In genomic region chr11:106493751-106494150, GRCh38 we compare ENCODE assay signal across 17 cellular contexts.
DNase-seq lines count a peak whose midpoint lies in the region; ATAC-seq and TF ChIP-seq lines count a peak whose summit lies in the region.
"Had no signal": no experiment of that assay in that cellular context is flagged by ENCODE, and none has a peak within 500 bp of the region (broad histone marks: within the 10 kb centered on the region; RNA-seq: fewer than 3 reads in every experiment).

No MANE protein-coding gene starts in this region.

- H3K4me1 ChIP-seq in GM23248 (ENCODE audit: insufficient read depth) (peaks cover 12% of the 10 kb centered on the region), SJCRH30 (no peaks in the 10 kb centered on the region)
- H3K4me1 ChIP-seq: HAP-1 had no signal

- H3K9ac ChIP-seq in GM23248: no peak overlapping the region

- no peaks in the 10 kb centered on the region for H3K79me2 ChIP-seq in GM23248 (ENCODE audit: insufficient read depth)

- H3K4me3 ChIP-seq in GM23248 (no peak overlapping the region), choroid plexus epithelial cell (ENCODE audit: low read depth, low read length) (no peak overlapping the region), SJCRH30 (no peak overlapping the region)
- H3K4me3 ChIP-seq: HAP-1, K562 had no signal

- H3K9me2 ChIP-seq in GM23248 (ENCODE audit: insufficient read depth): no peaks in the 10 kb centered on the region

- H3K4me2 ChIP-seq in GM23248 (ENCODE audit: unreplicated experiment): no peak overlapping the region

- WGBS in GM23248 (ENCODE audit: low coverage in 1 of 2, low lambda C conversion rate in 2 of 2, missing lambda C conversion rate in 2 of 2), 2 experiments: 0 to 10% methylated on average over 1 of the region's 1 CpG

- in situ Hi-C loops in GM23248 (cut with MboI) (no loop called here), SK-MEL-5 (cut with HindIII; ENCODE audit: low pct_unique_long_range_greater_than_20kb, low sequenced_read_pairs) (no loop called here)

- H3K9me3 ChIP-seq in GM23248 (ENCODE audit: low read depth) (no peaks in the 10 kb centered on the region), SJCRH30 (replicated peaks) (no peaks in the 10 kb centered on the region)
- H3K9me3 ChIP-seq: HAP-1 had no signal

- no peak overlapping the region for H2AFZ ChIP-seq in GM23248

- ATAC-seq in HG02852 (IDR thresholded peaks at IDR 0.05; ENCODE audit: unreplicated experiment): no peak
- ATAC-seq: K562, Panc1 had no signal

- H3K27me3 ChIP-seq in GM23248 (replicated peaks; ENCODE audit: insufficient read depth): no peaks in the 10 kb centered on the region
- H3K27me3 ChIP-seq in SJCRH30: no peaks in the 10 kb centered on the region

- H3K27ac ChIP-seq in GM23248: no peak overlapping the region
- H3K27ac ChIP-seq in SJCRH30: no peak overlapping the region
- H3K27ac ChIP-seq: C4-2B had no signal

- DNase-seq in GM23248: peak; percentile 23
- peak; percentile 31 for DNase-seq in SK-MEL-5 (ENCODE audit: low read depth, low spot score)
- peak; percentile 23 for DNase-seq in choroid plexus epithelial cell (ENCODE audit: low read depth)
- DNase-seq in fibroblast of the conjunctiva (ENCODE audit: low read depth): peak; percentile 26
- DNase-seq in A172 (ENCODE audit: low spot score): no peak
- DNase-seq in NAMALWA (ENCODE audit: low spot score): no peak
- DNase-seq in SJCRH30: no peak
- DNase-seq: COR-L47, NCI-H1048, NCI-H146, NCI-H345, Right ventricle myocardium superior had no signal

- no peaks in the 10 kb centered on the region for H3K36me3 ChIP-seq in GM23248 (ENCODE audit: low read depth)
- no peaks in the 10 kb centered on the region for H3K36me3 ChIP-seq in SJCRH30
- H3K36me3 ChIP-seq: HAP-1 had no signal

- peaks cover 7% of the 10 kb centered on the region; the same call in 1 of the 2 replicates for H3F3A ChIP-seq in GM23248 (ENCODE audit: insufficient read depth)

- TF ChIP-seq CTCF in choroid plexus epithelial cell (conservative IDR thresholded peaks at IDR 0.05; ENCODE audit: low read depth, low read length): no peak

- H4K20me1 ChIP-seq in GM23248 (ENCODE audit: insufficient read depth): no peaks in the 10 kb centered on the region

Comparison
In these comparisons a context has a peak if more than half of its experiments do, and no peak if none do; other contexts are left out.
1. DNase-seq: peak in GM23248 (single experiment), SK-MEL-5 (single experiment), choroid plexus epithelial cell (single experiment) and fibroblast of the conjunctiva (single experiment); none in A172 (single experiment), NAMALWA (single experiment) and SJCRH30 (0 of 2).